8 cellular contexts compared by ENCODE assay signal in genomic region chr12:122421815-122422737, GRCh38. TPM values are rescaled to one million over a fixed set of nuclear protein-coding genes. Genes with fewer than 3 reads are reported as not detected.
DNase-seq lines count a peak whose midpoint lies in the region; ATAC-seq and TF ChIP-seq lines count a peak whose summit lies in the region.

Gene CLIP1, minus strand, starts transcription at chr12:122422669. Its CDS starts 42,217 bp downstream, at chr12:122380452.

- H3K4me3 ChIP-seq in HFF-Myc (replicated peaks; ENCODE audit: low read depth, low read length) (peak within 1 kb of the TSS; percentile 87), choroid plexus epithelial cell (ENCODE audit: low read depth, low read length) (peak within 1 kb of the TSS; percentile 67)

- TF ChIP-seq CTCF in HFF-Myc (IDR thresholded peaks at IDR 0.05; ENCODE audit: low read depth, low read length, missing control alignments) (peak; percentile 29), choroid plexus epithelial cell (conservative IDR thresholded peaks at IDR 0.05; ENCODE audit: low read depth, low read length) (peak; percentile 52)

- peak; percentile 87 for ATAC-seq in left colon

- intact Hi-C loops in left colon (cut with DNase I, micrococcal nuclease): no loop called here

- DNase-seq in DMS 273 (lab: John Stamatoyannopoulos, UW; ENCODE audit: unreplicated experiment) (peak; percentile 82), DMS 273 treated with DMSO at 0.1 percent for 48 hours (lab: John Stamatoyannopoulos, UW) (no peak), HFF-Myc (ENCODE audit: extremely low read depth, low read depth) (no peak), NCI-H1930 (lab: John Stamatoyannopoulos, UW) (peak; percentile 15 to 62), choroid plexus epithelial cell (ENCODE audit: low read depth) (peak; percentile 75), left colon (peak; percentile 57 to 77)
- DNase-seq in activated CD4-positive, alpha-beta T cell treated with anti-CD3 and anti-CD28 coated beads for 1 hour: peak; percentile 37
- DNase-seq in stimulated activated CD4-positive, alpha-beta T cell treated with anti-CD3 and anti-CD28 coated beads, Interleukin-4, amount 100 ng/mL, for 1 hour: peak; percentile 64

RNA-seq across cellular contexts. Expression of gene CLIP1, which starts in this region (rescaled TPM):
- total RNA-seq in left colon: 10 to 100 TPM; 53.8 to 57.5 TPM

Comparison
In these comparisons a context has a peak if more than half of its experiments do, and no peak if none do; other contexts are left out.
1. DNase-seq: peak in DMS 273 (single experiment), NCI-H1930 (2 of 2), activated CD4-positive, alpha-beta T cell treated with anti-CD3 and anti-CD28 coated beads for 1 hour (single experiment), choroid plexus epithelial cell (single experiment), left colon (2 of 2) and stimulated activated CD4-positive, alpha-beta T cell treated with anti-CD3 and anti-CD28 coated beads, Interleukin-4, amount 100 ng/mL, for 1 hour (single experiment); none in DMS 273 treated with DMSO at 0.1 percent for 48 hours (single experiment) and HFF-Myc (single experiment).